In genomic region chr2:204114294-204114693, GRCh38 we compare ENCODE assay signal across 24 cellular contexts.
DNase-seq lines count a peak whose midpoint lies in the region; ATAC-seq, FAIRE-seq and TF ChIP-seq lines count a peak whose summit lies in the region.
"Had no signal": no experiment of that assay in that cellular context is flagged by ENCODE, and none has a peak within 500 bp of the region (broad histone marks: within the 10 kb centered on the region; RNA-seq: fewer than 3 reads in every experiment).

No MANE protein-coding gene starts in this region.

- TF ChIP-seq RAD21 in HepG2 (CRISPR knock-in tag; IDR thresholded peaks at IDR 0.05), result no peak

- peak in 1 of 5 donors; percentile 23 for DNase-seq in heart left ventricle
- DNase-seq in Right ventricle myocardium inferior (ENCODE audit: missing footprints), result no peak
- DNase-seq in dermis blood vessel endothelial cell, result peak; percentile 98
- no peak for DNase-seq in HepG2 (ENCODE audit: low spot score)
- DNase-seq in small intestine, result peak; percentile 56
- DNase-seq in GM19240 (ENCODE audit: insufficient read length, low spot score), result no peak
- no peak for DNase-seq in SKM-1 treated with dmso at 0.1 percent for 144 hours (lab: John Stamatoyannopoulos, UW; ENCODE audit: unreplicated experiment)
- no peak for DNase-seq in esophagus squamous epithelium (lab: John Stamatoyannopoulos, UW)
- DNase-seq: activated CD4-positive, alpha-beta T cell treated with anti-CD3 and anti-CD28 coated beads, Interleukin-2, amount 10 ng/mL, durations not matched to agents 24 days and 14 days; activated CD8-positive, alpha-beta memory T cell treated with anti-CD3 and anti-CD28 coated beads, Interleukin-2, amount 10 ng/mL, durations not matched to agents 7 days and 5 days; activated naive CD8-positive, alpha-beta T cell treated with anti-CD3 and anti-CD28 coated beads, Interleukin-2, amount 10 ng/mL, durations not matched to agents 7 days and 5 days; BE2C; body of pancreas; HFFc6; hippocampal formation; midbrain; NCI-H1105 treated with DMSO at 0.1 percent for 48 hours; NCI-H510A treated with DMSO at 0.1 percent for 48 hours; nucleus accumbens; stimulated activated CD4-positive, alpha-beta T cell treated with anti-CD3 and anti-CD28 coated beads, Interleukin-15, amount 100 ng/mL, for 24 hours had no signal

- CTCF ChIA-PET in HepG2 (lab: Yijun Ruan, JAX; ENCODE audit: low intra/inter-chr PET ratio, low total read pairs), result no interaction called here

- FAIRE-seq in HepG2 (lab: Jason Lieb, UNC) (no peak), small intestine (lab: Jason Lieb, UNC) (no peak)
- FAIRE-seq: colon, D721Med, endometrium, keratinocyte had no signal

- H4K20me1 ChIP-seq in HepG2 (ENCODE audit: insufficient read depth, low read length), result no peaks in the 10 kb centered on the region

- no peak for TF ChIP-seq CTCF in heart left ventricle (IDR thresholded peaks at IDR 0.05)
- no peak for TF ChIP-seq CTCF in HepG2 (CRISPR knock-in tag; IDR thresholded peaks at IDR 0.05)
- no peak for TF ChIP-seq CTCF in esophagus squamous epithelium (IDR thresholded peaks at IDR 0.05)

- no peak for TF ChIP-seq POLR2A in heart left ventricle (IDR thresholded peaks at IDR 0.05)
- TF ChIP-seq POLR2A in HepG2 (IDR thresholded peaks at IDR 0.05; ENCODE audit: insufficient read depth in 1 of 2, low read depth in 2 of 2, low read length in 2 of 2), result no peak
- no peak for TF ChIP-seq POLR2A in esophagus squamous epithelium (IDR thresholded peaks at IDR 0.05)

- in situ Hi-C loops in HepG2 (cut with HindIII; ENCODE audit: extremely low pct_ligation_motif_present, low pct_unique_long_range_greater_than_20kb), result no loop called here

- no peaks in the 10 kb centered on the region for H3K9me3 ChIP-seq in heart left ventricle
- no peaks in the 10 kb centered on the region for H3K9me3 ChIP-seq in HepG2 (ENCODE audit: low read length)
- no peaks in the 10 kb centered on the region for H3K9me3 ChIP-seq in small intestine (ENCODE audit: control insufficient read depth, low read depth)
- no peaks in the 10 kb centered on the region for H3K9me3 ChIP-seq in esophagus squamous epithelium
- H3K9me3 ChIP-seq: BE2C, body of pancreas had no signal

- H3K4me3 ChIP-seq in heart left ventricle, result no peak overlapping the region
- H3K4me3 ChIP-seq in HepG2 (replicated peaks in 1 of 3; ENCODE audit: insufficient read depth in 1 of 3, low read depth in 2 of 3, low read length in 3 of 3), result no peak overlapping the region
- no peak overlapping the region for H3K4me3 ChIP-seq in small intestine (ENCODE audit: low read depth in 1 of 2, low read length in 2 of 2)
- H3K4me3 ChIP-seq in esophagus squamous epithelium, result no peak overlapping the region
- H3K4me3 ChIP-seq: body of pancreas had no signal

- no peak overlapping the region for H3K9ac ChIP-seq in HepG2 (ENCODE audit: insufficient read depth, low read depth, low read length)

- H3K79me2 ChIP-seq in HepG2 (ENCODE audit: insufficient read depth, low read length), result no peaks in the 10 kb centered on the region

- H3K27me3 ChIP-seq in heart left ventricle, result no peaks in the 10 kb centered on the region
- H3K27me3 ChIP-seq in HepG2 (ENCODE audit: control insufficient read depth in 1 of 2, insufficient read depth in 2 of 2, low read length in 2 of 2), result peaks cover 0 to 16% of the 10 kb centered on the region in 2 experiments; a peak in 2 of 5 replicates
- no peaks in the 10 kb centered on the region for H3K27me3 ChIP-seq in small intestine (ENCODE audit: control insufficient read depth in 2 of 2, insufficient read depth in 2 of 2, low read length in 2 of 2)
- no peaks in the 10 kb centered on the region for H3K27me3 ChIP-seq in esophagus squamous epithelium
- H3K27me3 ChIP-seq: BE2C, body of pancreas had no signal

- POLR2A ChIA-PET in HepG2 (lab: Yijun Ruan, JAX), result no interaction called here

- intact Hi-C loops in heart left ventricle (cut with DNase I) (no loop called here), Right ventricle myocardium inferior (cut with DNase I) (no loop called here), HepG2 (cut with micrococcal nuclease; ENCODE audit: unreplicated experiment) (no loop called here), esophagus squamous epithelium (cut with DNase I) (no loop called here)

- WGBS in heart left ventricle, 4 donors, result 43 to 54% (median 48%) methylated on average over 5 of the region's 5 CpGs
- WGBS in HepG2 (ENCODE audit: low lambda C conversion rate), result 33% methylated on average over 5 of the region's 5 CpGs
- WGBS in small intestine, 3 donors, result 7 to 42% (median 26%) methylated on average over 5 of the region's 5 CpGs
- WGBS in esophagus squamous epithelium, 2 donors, result 57 to 61% methylated on average over 5 of the region's 5 CpGs

- no TSS peak for BruUV-seq in HepG2 (replicated peaks; lab: Mats Ljungman, UMichigan)

- TF ChIP-seq EP300 in HepG2 (IDR thresholded peaks at IDR 0.05; ENCODE audit: low read depth in 2 of 2, low read length in 2 of 2) (no peak), HepG2 (CRISPR knock-in tag; IDR thresholded peaks at IDR 0.05; ENCODE audit: borderline replicate concordance) (no peak)

- H3K36me3 ChIP-seq in heart left ventricle (no peaks in the 10 kb centered on the region), HepG2 (replicated peaks in 1 of 2; ENCODE audit: control insufficient read depth in 1 of 2, insufficient read depth in 2 of 2, low read length in 2 of 2) (no peaks in the 10 kb centered on the region), small intestine (ENCODE audit: control insufficient read depth in 2 of 2, insufficient read depth in 2 of 2, low read length in 2 of 2) (no peaks in the 10 kb centered on the region), esophagus squamous epithelium (no peaks in the 10 kb centered on the region)
- H3K36me3 ChIP-seq: BE2C had no signal

- ATAC-seq in heart left ventricle (peak in 3 of 4 donors; percentile 28 to 67 (median 63)), Right ventricle myocardium inferior (no peak), HepG2 (peak; percentile 73)
- ATAC-seq: activated CD8-positive, alpha-beta memory T cell treated with anti-CD3 and anti-CD28 coated beads, Interleukin-2, amount 10 ng/mL, durations not matched to agents 7 days and 5 days; body of pancreas had no signal

- H3K4me1 ChIP-seq in heart left ventricle (peaks cover 0 to 80% (median 34%) of the 10 kb centered on the region in 12 donors), HepG2 (ENCODE audit: insufficient read depth, low read length) (0 out of 2 replicates have a peak, but pooled peaks cover 7% of the 10 kb centered on the region), small intestine (ENCODE audit: control insufficient read depth in 2 of 2, insufficient read depth in 1 of 2, low read depth in 1 of 2, low read length in 1 of 2) (peaks cover 0 to 2% of the 10 kb centered on the region in 2 donors), esophagus squamous epithelium (peaks cover 4 to 72% (median 22%) of the 10 kb centered on the region in 3 donors)
- H3K4me1 ChIP-seq: body of pancreas had no signal

- H2AFZ ChIP-seq in HepG2 (ENCODE audit: low read length), result no peak overlapping the region

- no peak overlapping the region for H3K4me2 ChIP-seq in HepG2 (ENCODE audit: low read depth, low read length)

- H3K27ac ChIP-seq in heart left ventricle (no peak overlapping the region), HepG2 (ENCODE audit: extremely low read length, insufficient read depth, low read length) (no peak overlapping the region), small intestine (ENCODE audit: low read depth in 1 of 2, low read length in 1 of 2) (no peak overlapping the region), esophagus squamous epithelium (no peak overlapping the region)
- H3K27ac ChIP-seq: body of pancreas had no signal

TF ChIP-seq in HepG2, 621 proteins besides CTCF, POLR2A, EP300 and RAD21:
- no peak for TF ChIP-seq ZNF777 (CRISPR knock-in tag; IDR thresholded peaks at IDR 0.05)
- peak; percentile 37; the same call in 1 of the 2 replicates for TF ChIP-seq ZNF710 (CRISPR knock-in tag; IDR thresholded peaks at IDR 0.05; ENCODE audit: borderline replicate concordance)

Comparison
In these comparisons a context has a peak if more than half of its experiments do, and no peak if none do; other contexts are left out.
1. DNase-seq: peak in dermis blood vessel endothelial cell (single experiment) and small intestine (single experiment); none in Right ventricle myocardium inferior (single experiment), HepG2 (single experiment), GM19240 (single experiment), SKM-1 treated with dmso at 0.1 percent for 144 hours (single experiment) and esophagus squamous epithelium (single experiment).